In genomic region chr5:122259995-122260394, GRCh38 we compare ENCODE assay signal across 13 cellular contexts. TPM values are rescaled to one million over a fixed set of nuclear protein-coding genes. Genes with fewer than 3 reads are reported as not detected.
A peak's percentile ranks its signal among the peaks of the same experiment; 100 is the strongest.
DNase-seq lines count a peak whose midpoint lies in the region; FAIRE-seq and TF ChIP-seq lines count a peak whose summit lies in the region.
"Had no signal": no experiment of that assay in that cellular context is flagged by ENCODE, and none has a peak within 500 bp of the region (broad histone marks: within the 10 kb centered on the region; RNA-seq: fewer than 3 reads in every experiment).

No MANE protein-coding gene starts in this region.

- no TSS peak for BruUV-seq in mammary epithelial cell (replicated peaks; lab: Mats Ljungman, UMichigan)

- H3K4me1 Mint-ChIP-seq in mesothelial cell of epicardium = peaks cover 32% of the 10 kb centered on the region

- dilution Hi-C loops in mammary epithelial cell (cut with HindIII; ENCODE audit: low sequenced_read_pairs) = no loop called here
- dilution Hi-C loops in keratinocyte (cut with MboI; ENCODE audit: extremely low pct_ligation_motif_present, low sequenced_read_pairs) = no loop called here

- H4K20me1 ChIP-seq in mammary epithelial cell (ENCODE audit: insufficient read depth, low read length) (no peaks in the 10 kb centered on the region), keratinocyte (ENCODE audit: control insufficient read depth, extremely low read depth, insufficient read depth, low read length) (no peaks in the 10 kb centered on the region)

- intact Hi-C loops in mammary epithelial cell (cut with micrococcal nuclease) = no loop called here

- H3K4me1 ChIP-seq in mammary epithelial cell (ENCODE audit: insufficient read depth, low read length) = peaks cover 32% of the 10 kb centered on the region
- H3K4me1 ChIP-seq in keratinocyte (ENCODE audit: control insufficient read depth, extremely low read depth, insufficient read depth, low read length) = peaks cover 23% of the 10 kb centered on the region
- H3K4me1 ChIP-seq: BE2C, testis had no signal

- CTCF ChIA-PET in AG04449 (lab: Yijun Ruan, JAX) (interaction anchor here (1.0 kb wide), 2 partner anchors 64 to 66 kb away, joined by 3 to 4 read pairs; no protein-coding TSS in a partner anchor), mammary epithelial cell (lab: Charles Lee; ENCODE audit: low non-redundant PET) (no interaction called here)

- peaks cover 35% of the 10 kb centered on the region for H3K9me3 Mint-ChIP-seq in mesothelial cell of epicardium

- DNase-seq in AG04449 (ENCODE audit: low read depth, low spot score) (peak; percentile 67), HFF-Myc (ENCODE audit: extremely low read depth, low read depth) (peak; percentile 25), mammary epithelial cell (peak; percentile 78), keratinocyte (ENCODE audit: low read depth, low spot score) (peak; percentile 33), NCI-H1417 treated with DMSO at 0.1 percent for 48 hours (lab: John Stamatoyannopoulos, UW) (no peak), mesothelial cell of epicardium (ENCODE audit: low spot score in 2 of 2, unreplicated experiment in 2 of 2) (no peak), KBM-7 (no peak)
- DNase-seq in activated CD4-positive, alpha-beta T cell treated with anti-CD3 and anti-CD28 coated beads, Interleukin-2, amount 50 U/mL, for 4 hours = no peak
- DNase-seq: BE2C, retina, T-helper 2 cell, testis had no signal

- H3K27ac ChIP-seq in mammary epithelial cell (ENCODE audit: insufficient read depth, low read depth, low read length) (no peak overlapping the region), keratinocyte (ENCODE audit: control insufficient read depth, insufficient read depth, low read length) (no peak overlapping the region)
- H3K27ac ChIP-seq: KMS-11, testis had no signal

- H3K27ac Mint-ChIP-seq in mesothelial cell of epicardium = no peak overlapping the region

- no peaks in the 10 kb centered on the region for H3K9me1 ChIP-seq in keratinocyte (ENCODE audit: control insufficient read depth, extremely low read depth, insufficient read depth, low read length)

- WGBS in mammary epithelial cell (ENCODE audit: low coverage, missing lambda C conversion rate) = 4% methylated on average over 3 of the region's 3 CpGs

- H3K9ac ChIP-seq in mammary epithelial cell (ENCODE audit: insufficient read depth, low read length) = no peak overlapping the region
- H3K9ac ChIP-seq in keratinocyte (ENCODE audit: control insufficient read depth, extremely low read depth, insufficient read depth, low read length) = no peak overlapping the region
- H3K9ac ChIP-seq: KMS-11 had no signal

- in situ Hi-C loops in mammary epithelial cell (cut with MboI; ENCODE audit: low sequenced_read_pairs in 2 of 2) (no loop called here), KBM-7 (cut with MboI; ENCODE audit: low pct_unique_long_range_greater_than_20kb, low sequenced_read_pairs) (no loop called here)

- H3K36me3 Mint-ChIP-seq in mesothelial cell of epicardium = peaks cover 25% of the 10 kb centered on the region

- TF ChIP-seq CTCF in AG04449 (IDR thresholded peaks at IDR 0.05; ENCODE audit: insufficient read depth, low read length, missing control alignments) (no peak), HFF-Myc (IDR thresholded peaks at IDR 0.05; ENCODE audit: low read depth, low read length, missing control alignments) (no peak), mammary epithelial cell (conservative IDR thresholded peaks at IDR 0.05 in 1 of 2, IDR thresholded peaks at IDR 0.05 in 1 of 2; ENCODE audit: extremely low read depth in 1 of 2, insufficient read depth in 1 of 2, low read depth in 1 of 2, low read length in 2 of 2) (no peak), keratinocyte (optimal IDR thresholded peaks at IDR 0.05 in 1 of 3, IDR thresholded peaks at IDR 0.05 in 1 of 3, conservative IDR thresholded peaks at IDR 0.05 in 1 of 3; ENCODE audit: extremely low read depth in 1 of 3, insufficient read depth in 2 of 3, low read length in 3 of 3) (no peak), mesothelial cell of epicardium (IDR thresholded peaks at IDR 0.05; ENCODE audit: unreplicated experiment) (no peak)

- no peaks in the 10 kb centered on the region for H3K36me3 ChIP-seq in mammary epithelial cell (ENCODE audit: insufficient read depth, low read length)
- no peaks in the 10 kb centered on the region for H3K36me3 ChIP-seq in keratinocyte (ENCODE audit: control insufficient read depth in 2 of 2, extremely low read depth in 1 of 2, insufficient read depth in 2 of 2, low read length in 2 of 2)
- H3K36me3 ChIP-seq: BE2C had no signal

- H2AFZ ChIP-seq in mammary epithelial cell (ENCODE audit: low read depth, low read length) = no peak overlapping the region
- H2AFZ ChIP-seq in keratinocyte (ENCODE audit: control insufficient read depth, low read length) = no peak overlapping the region

- FAIRE-seq in keratinocyte (lab: Jason Lieb, UNC) = peak; percentile 77

- H3K27me3 Mint-ChIP-seq in mesothelial cell of epicardium (ENCODE audit: low read depth) = no peaks in the 10 kb centered on the region

- H3K27me3 ChIP-seq in mammary epithelial cell (ENCODE audit: insufficient read depth, low read length) (no peaks in the 10 kb centered on the region), keratinocyte (ENCODE audit: control insufficient read depth, extremely low read depth, insufficient read depth, low read length) (no peaks in the 10 kb centered on the region)
- H3K27me3 ChIP-seq: BE2C, testis had no signal

- H3K9me3 ChIP-seq in mammary epithelial cell (replicated peaks; ENCODE audit: insufficient read depth, low read length) (no peaks in the 10 kb centered on the region), keratinocyte (ENCODE audit: control insufficient read depth, low read depth, low read length) (no peaks in the 10 kb centered on the region)
- H3K9me3 ChIP-seq: BE2C, testis had no signal

- POLR2A ChIA-PET in AG04449 (lab: Yijun Ruan, JAX) = no interaction called here

- H3K79me2 ChIP-seq in mammary epithelial cell (ENCODE audit: insufficient read depth, low read length) (no peaks in the 10 kb centered on the region), keratinocyte (ENCODE audit: control insufficient read depth, insufficient read depth, low read length) (no peaks in the 10 kb centered on the region)

- H3K4me3 Mint-ChIP-seq in mesothelial cell of epicardium = no peak overlapping the region

- H3K4me3 ChIP-seq in AG04449 (ENCODE audit: low read depth, low read length) (no peak overlapping the region), HFF-Myc (replicated peaks; ENCODE audit: low read depth, low read length) (no peak overlapping the region), mammary epithelial cell (replicated peaks in 1 of 3; ENCODE audit: insufficient read depth in 1 of 3, low read depth in 2 of 3, low read length in 3 of 3) (no peak overlapping the region), keratinocyte (ENCODE audit: control insufficient read depth in 2 of 3, extremely low read depth in 1 of 3, insufficient read depth in 2 of 3, low read depth in 1 of 3, low read length in 3 of 3) (no peak overlapping the region)
- H3K4me3 ChIP-seq: testis had no signal

- H3K4me2 ChIP-seq in mammary epithelial cell (ENCODE audit: insufficient read depth, low read depth, low read length) (peak overlapping the region; percentile 10), keratinocyte (ENCODE audit: control insufficient read depth, extremely low read depth, insufficient read depth, low read depth, low read length) (no peak overlapping the region)
- H3K4me2 ChIP-seq: KMS-11 had no signal

RNA-seq across cellular contexts. Expression of gene SNCAIP, which starts 52.0 kb away (rescaled TPM):
- total RNA-seq in mammary epithelial cell = under 1 TPM in 1 of 2 donors, not detected in 1; under 0.01 TPM
- polyA plus RNA-seq in mammary epithelial cell = not detected
- not detected for polyA minus RNA-seq in mammary epithelial cell
- not detected in 3 replicates for polyA plus RNA-seq in keratinocyte
- not detected for polyA plus RNA-seq in keratinocyte (2011; ENCODE audit: low read depth)
- 0.03 TPM in 1 of 2 replicates, not detected in the other for polyA plus RNA-seq in keratinocyte (2011; cell fraction: cytosol; rRNA removed)
- 0.05 TPM in 1 of 2 replicates, not detected in the other for polyA plus RNA-seq in keratinocyte (2011; cell fraction: nucleus; rRNA removed)
- polyA plus RNA-seq in keratinocyte (2012; ENCODE audit: low replicate concordance) = not detected in 2 replicates
- polyA minus RNA-seq in keratinocyte = not detected in 3 replicates
- not detected for polyA minus RNA-seq in keratinocyte (2011; cell fraction: cytosol; rRNA and poly(A)+ RNA removed)
- polyA minus RNA-seq in keratinocyte (2011; cell fraction: nucleus; rRNA and poly(A)+ RNA removed) = not detected in 2 replicates
- total RNA-seq in mesothelial cell of epicardium = 102 to 113 TPM (median 109 TPM) in 3 replicates

Comparison
In these comparisons a context has a peak if more than half of its experiments do, and no peak if none do; other contexts are left out.
1. DNase-seq: peak in AG04449 (single experiment), HFF-Myc (single experiment), mammary epithelial cell (single experiment) and keratinocyte (single experiment); none in NCI-H1417 treated with DMSO at 0.1 percent for 48 hours (single experiment), mesothelial cell of epicardium (0 of 2), KBM-7 (single experiment) and activated CD4-positive, alpha-beta T cell treated with anti-CD3 and anti-CD28 coated beads, Interleukin-2, amount 50 U/mL, for 4 hours (0 of 2).
2. RNA of gene SNCAIP, which starts 52.0 kb away (total RNA-seq): 102 to 113 TPM in mesothelial cell of epicardium; under 0.01 TPM in mammary epithelial cell; every median in the first group is over 100 times any median in the second.